Comparison of ENCODE assay signal across 8 cellular contexts in genomic region chrX:101407748-101408529, GRCh38. TPM values are rescaled to one million over a fixed set of nuclear protein-coding genes. Genes with fewer than 3 reads are reported as not detected.
DNase-seq lines count a peak whose midpoint lies in the region; ATAC-seq and TF ChIP-seq lines count a peak whose summit lies in the region.

Gene GLA, minus strand, starts transcription at chrX:101407925. Its CDS starts 22 bp downstream, at chrX:101407903.
Gene HNRNPH2, plus strand, starts transcription at chrX:101408222. Its CDS starts 3,767 bp downstream, at chrX:101411989.

- H3K4me3 Mint-ChIP-seq in activated CD4-positive, alpha-beta T cell treated with anti-CD3 and anti-CD28 coated beads for 36 hours: peak within 1 kb of the TSS; percentile 97

- CTCF ChIA-PET in activated CD4-positive, alpha-beta T cell treated with anti-CD3 and anti-CD28 coated beads for 36 hours (lab: Charles Lee): no interaction called here

- peaks cover 23% of the 10 kb centered on the region for H3K36me3 Mint-ChIP-seq in activated CD4-positive, alpha-beta T cell treated with anti-CD3 and anti-CD28 coated beads for 36 hours (ENCODE audit: low read depth)

- H3K9me3 Mint-ChIP-seq in activated CD4-positive, alpha-beta T cell treated with anti-CD3 and anti-CD28 coated beads for 36 hours (ENCODE audit: low read depth): no peaks in the 10 kb centered on the region

- ATAC-seq in HG03442 (IDR thresholded peaks at IDR 0.05; ENCODE audit: unreplicated experiment): peak; percentile 85
- peak; percentile 94 for ATAC-seq in activated CD4-positive, alpha-beta T cell treated with anti-CD3 and anti-CD28 coated beads for 36 hours

- POLR2A ChIA-PET in activated CD4-positive, alpha-beta T cell treated with anti-CD3 and anti-CD28 coated beads for 36 hours (lab: Charles Lee): interaction anchor here (1.3 kb wide), 1 partner anchor 17 kb away, joined by 9 read pairs; the partner anchor contains the start of gene RPL36A

- TF ChIP-seq CTCF in choroid plexus epithelial cell (conservative IDR thresholded peaks at IDR 0.05; ENCODE audit: low read depth, low read length) (peak; percentile 21), kidney epithelial cell (IDR thresholded peaks at IDR 0.05; ENCODE audit: insufficient read depth, low read length, poor library complexity, severe bottlenecking) (peak; percentile 4)

- peak within 1 kb of the TSS; percentile 97 for H3K27ac Mint-ChIP-seq in activated CD4-positive, alpha-beta T cell treated with anti-CD3 and anti-CD28 coated beads for 36 hours

- H3K4me1 Mint-ChIP-seq in activated CD4-positive, alpha-beta T cell treated with anti-CD3 and anti-CD28 coated beads for 36 hours: peaks cover 26% of the 10 kb centered on the region

- H3K4me3 ChIP-seq in choroid plexus epithelial cell (ENCODE audit: low read depth, low read length): peak within 1 kb of the TSS; percentile 80
- H3K4me3 ChIP-seq in kidney epithelial cell (ENCODE audit: low read depth, low read length): peak within 1 kb of the TSS; percentile 72

- no peaks in the 10 kb centered on the region for H3K27me3 ChIP-seq in kidney epithelial cell (ENCODE audit: control insufficient read depth, insufficient read depth, low read length)

- TF ChIP-seq POLR2A in GM19193 (IDR thresholded peaks at IDR 0.05; ENCODE audit: extremely low read depth, insufficient read depth, insufficient read length): peak; percentile 61

- H3K27me3 Mint-ChIP-seq in activated CD4-positive, alpha-beta T cell treated with anti-CD3 and anti-CD28 coated beads for 36 hours: no peaks in the 10 kb centered on the region

- DNase-seq in AML-193 (lab: John Stamatoyannopoulos, UW) (peak; percentile 90 to 93), NCI-H524 (lab: John Stamatoyannopoulos, UW) (peak; percentile 97 to 99), choroid plexus epithelial cell (ENCODE audit: low read depth) (peak; percentile 99), kidney epithelial cell (ENCODE audit: low read depth) (peak; percentile 95)
- peak; percentile 91 for DNase-seq in activated CD4-positive, alpha-beta T cell treated with anti-CD3 and anti-CD28 coated beads for 36 hours
- peak; percentile 76 to 81 for DNase-seq in stimulated activated CD4-positive, alpha-beta T cell treated with anti-CD3 and anti-CD28 coated beads, Interleukin-15, amount 100 ng/mL, for 48 hours (ENCODE audit: low read depth in 2 of 2)

- intact Hi-C loops in activated CD4-positive, alpha-beta T cell treated with anti-CD3 and anti-CD28 coated beads for 36 hours (cut with DNase I, micrococcal nuclease): loop anchor here (1.0 to 5.0 kb wide), 8 partner anchors 17 to 586 kb away; partner anchors contain the start of genes TIMM8A (in 2 of the 2), ARMCX2 (in 1 of the 2), CENPI (in 1 of the 2) and CSTF2 (in 1 of the 2)

- no peaks in the 10 kb centered on the region for H3K36me3 ChIP-seq in kidney epithelial cell (ENCODE audit: control insufficient read depth, insufficient read depth, low read length)

RNA-seq across cellular contexts. Expression of gene GLA, which starts in this region (rescaled TPM):
- 10 to 100 TPM; 32.6 to 42.2 TPM for total RNA-seq in activated CD4-positive, alpha-beta T cell treated with anti-CD3 and anti-CD28 coated beads for 36 hours
- 24.4 and 39.6 TPM in 2 replicates for total RNA-seq in kidney epithelial cell

RNA-seq across cellular contexts. Expression of gene HNRNPH2, which starts in this region (rescaled TPM):
- total RNA-seq in activated CD4-positive, alpha-beta T cell treated with anti-CD3 and anti-CD28 coated beads for 36 hours: 10 to 100 TPM; 18.6 to 26.9 TPM
- 44.7 and 51.1 TPM in 2 replicates for total RNA-seq in kidney epithelial cell

Comparison
In these comparisons a context has a peak if more than half of its experiments do, and no peak if none do; other contexts are left out.
1. Peak in every context shown above with its lines: DNase-seq, ATAC-seq and H3K4me3 ChIP-seq.